2 cellular contexts compared by ENCODE assay signal in the genomic region with DNA sequence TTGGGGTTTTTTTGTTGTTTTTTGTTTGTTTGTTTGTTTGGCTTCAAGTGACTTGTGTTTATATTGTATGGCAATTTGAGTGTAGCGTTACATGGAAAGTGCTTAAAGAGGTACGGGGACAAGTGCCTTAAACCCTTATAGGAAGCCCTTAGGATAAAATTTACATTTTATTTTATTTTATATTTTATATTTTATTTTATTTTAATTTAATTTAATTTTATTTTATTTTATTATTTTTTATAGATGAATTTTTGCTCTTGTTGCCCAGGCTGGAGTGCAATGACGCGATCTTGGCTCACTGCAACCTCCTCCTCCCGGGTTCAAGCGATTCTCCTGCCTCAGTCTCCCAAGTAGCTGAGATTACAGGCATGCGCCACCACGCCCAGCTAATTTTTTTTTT. TPM values are rescaled to one million over a fixed set of nuclear protein-coding genes. Genes with fewer than 3 reads are reported as not detected.
"Had no signal": no experiment of that assay in that cellular context is flagged by ENCODE, and none has a peak within 500 bp of the region (broad histone marks: within the 10 kb centered on the region; RNA-seq: fewer than 3 reads in every experiment).

No MANE protein-coding gene starts in this region.

RNA-seq across cellular contexts. Expression of a gene that starts 21.0 kb away (rescaled TPM):
- total RNA-seq: G401, GM12878 had no signal
